1 cellular context compared by ENCODE assay signal in genomic region chr7:102152672-102153585, GRCh38.
TF ChIP-seq lines count a peak whose summit lies in the region.

No MANE protein-coding gene starts in this region.

TF ChIP-seq in HepG2, 621 proteins besides CTCF, POLR2A, EP300 and RAD21 (continued from another document and continues in another):
- TF ChIP-seq HIC2 (CRISPR knock-in tag; IDR thresholded peaks at IDR 0.05; ENCODE audit: low read depth) (peak; percentile 92), GABPA (IDR thresholded peaks at IDR 0.05; ENCODE audit: low read depth, low read length) (no peak), GABPA (CRISPR knock-in tag; IDR thresholded peaks at IDR 0.05; ENCODE audit: low read depth) (no peak; the same call in 1 of the 2 replicates), HHEX (CRISPR knock-in tag; IDR thresholded peaks at IDR 0.05) (no peak), ZBED4 (CRISPR knock-in tag; IDR thresholded peaks at IDR 0.05; ENCODE audit: borderline replicate concordance) (peak; percentile 98), ZNF589 (CRISPR knock-in tag; conservative IDR thresholded peaks at IDR 0.05) (no peak), CERS6 (CRISPR knock-in tag; IDR thresholded peaks at IDR 0.05) (no peak), ADNP (CRISPR knock-in tag; IDR thresholded peaks at IDR 0.05) (no peak), ZNF251 (CRISPR knock-in tag; IDR thresholded peaks at IDR 0.05) (no peak), ZNF441 (CRISPR knock-in tag; IDR thresholded peaks at IDR 0.05; ENCODE audit: borderline replicate concordance) (0 out of 2 replicates have a peak, but pooled peaks have one; percentile 56), IKZF5 (CRISPR knock-in tag; IDR thresholded peaks at IDR 0.05) (peak; percentile 78), ZSCAN25 (CRISPR knock-in tag; IDR thresholded peaks at IDR 0.05) (no peak), NR2C2 (CRISPR knock-in tag; IDR thresholded peaks at IDR 0.05; ENCODE audit: borderline replicate concordance) (peak; percentile 59), TFDP2 (CRISPR knock-in tag; IDR thresholded peaks at IDR 0.05) (no peak), ASH2L (IDR thresholded peaks at IDR 0.05; ENCODE audit: insufficient read length, low read depth, low read length) (peak; percentile 98), ERF (CRISPR knock-in tag; IDR thresholded peaks at IDR 0.05) (0 out of 2 replicates have a peak, but pooled peaks have one; percentile 62), ZNF549 (CRISPR knock-in tag; IDR thresholded peaks at IDR 0.05) (0 out of 2 replicates have a peak, but pooled peaks have one; percentile 41), ARID3A (IDR thresholded peaks at IDR 0.05; ENCODE audit: low read depth, low read length) (no peak), SCMH1 (CRISPR knock-in tag; IDR thresholded peaks at IDR 0.05; ENCODE audit: borderline replicate concordance) (no peak), ZMYM2 (CRISPR knock-in tag; IDR thresholded peaks at IDR 0.05) (no peak), KLF12 (CRISPR knock-in tag; IDR thresholded peaks at IDR 0.05; ENCODE audit: borderline replicate concordance) (0 out of 2 replicates have a peak, but pooled peaks have one; percentile 41), FOXO4 (CRISPR knock-in tag; conservative IDR thresholded peaks at IDR 0.05) (no peak), ZNF75D (CRISPR knock-in tag; IDR thresholded peaks at IDR 0.05; ENCODE audit: borderline replicate concordance) (no peak), MED1 (CRISPR knock-in tag; IDR thresholded peaks at IDR 0.05) (peak; percentile 76), ARID2 (CRISPR knock-in tag; IDR thresholded peaks at IDR 0.05; ENCODE audit: borderline replicate concordance) (peak; percentile 24; the same call in 1 of the 2 replicates), ZNF614 (CRISPR knock-in tag; IDR thresholded peaks at IDR 0.05; ENCODE audit: borderline replicate concordance) (no peak), PCBP2 (optimal IDR thresholded peaks at IDR 0.05; ENCODE audit: low read depth, low read length, poor library complexity, severe bottlenecking) (no peak), ZNF576 (CRISPR knock-in tag; IDR thresholded peaks at IDR 0.05) (no peak), ZNF562 (CRISPR knock-in tag; IDR thresholded peaks at IDR 0.05; ENCODE audit: borderline replicate concordance) (no peak), TFE3 (CRISPR knock-in tag; IDR thresholded peaks at IDR 0.05) (no peak), NCOA5 (CRISPR knock-in tag; IDR thresholded peaks at IDR 0.05) (no peak), GATAD1 (CRISPR knock-in tag; IDR thresholded peaks at IDR 0.05) (peak; percentile 31; the same call in 1 of the 2 replicates), HNF4A (CRISPR knock-in tag; IDR thresholded peaks at IDR 0.05) (peak; percentile 96), MIER2 (CRISPR knock-in tag; IDR thresholded peaks at IDR 0.05) (no peak), FUBP1 (CRISPR knock-in tag; IDR thresholded peaks at IDR 0.05; ENCODE audit: borderline replicate concordance) (no peak), ATF4 (CRISPR knock-in tag; IDR thresholded peaks at IDR 0.05) (peak in 1 of 2 experiments; percentile 97; a peak in 2 of 4 replicates), ZNF33A (CRISPR knock-in tag; IDR thresholded peaks at IDR 0.05; ENCODE audit: borderline replicate concordance) (no peak), STAT6 (CRISPR knock-in tag; IDR thresholded peaks at IDR 0.05; ENCODE audit: borderline replicate concordance) (no peak), MATR3 (CRISPR knock-in tag; IDR thresholded peaks at IDR 0.05) (no peak), SNAI1 (CRISPR knock-in tag; IDR thresholded peaks at IDR 0.05; ENCODE audit: borderline replicate concordance) (no peak), MEF2D (CRISPR knock-in tag; IDR thresholded peaks at IDR 0.05) (peak; percentile 81), ZSCAN12 (CRISPR knock-in tag; IDR thresholded peaks at IDR 0.05) (no peak)
